ENCODE assay signal across 9 cellular contexts in the genomic region with DNA sequence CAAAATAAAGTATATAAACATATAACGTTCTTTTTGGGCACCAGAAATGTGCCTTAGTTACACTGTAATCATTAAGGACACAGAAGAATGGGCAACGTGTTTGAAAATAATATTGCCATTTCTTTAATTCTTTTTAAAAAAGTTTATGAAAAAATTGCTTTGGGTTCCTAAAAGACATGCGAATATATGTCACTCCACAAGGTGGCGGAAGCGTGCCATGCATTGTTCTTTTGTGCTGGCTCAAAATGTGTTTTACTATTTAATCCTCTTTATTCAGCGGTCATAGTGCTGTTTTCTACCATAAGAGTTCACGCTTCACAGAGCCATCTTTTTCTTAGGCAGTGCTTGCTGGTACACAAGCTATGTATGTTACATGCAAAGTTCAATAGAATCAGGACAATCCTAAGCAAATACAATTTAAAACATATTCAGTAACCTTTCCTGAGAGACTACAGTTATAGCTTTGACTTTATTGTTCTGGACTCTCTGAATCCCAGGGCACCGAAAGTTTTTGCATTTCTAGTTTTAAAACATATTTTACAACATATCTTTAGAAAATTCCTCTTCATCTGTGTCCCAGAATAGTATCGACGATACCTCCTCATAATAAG.
A peak's percentile ranks its signal among the peaks of the same experiment; 100 is the strongest.
DNase-seq lines count a peak whose midpoint lies in the region; ATAC-seq and TF ChIP-seq lines count a peak whose summit lies in the region.
"Had no signal": no experiment of that assay in that cellular context is flagged by ENCODE, and none has a peak within 500 bp of the region (broad histone marks: within the 10 kb centered on the region; RNA-seq: fewer than 3 reads in every experiment).

No MANE protein-coding gene starts in this region.

- H3K4me3 Mint-ChIP-seq in activated T-helper 1 cell treated with anti-CD3 and anti-CD28 coated beads, Interleukin-12 subunit alpha, Interleukin-12 subunit beta, Interleukin-2, Interleukin-4 antibody, amounts not matched to agents 30 ng/mL and 10 ng/mL and 1 ng/mL, durations not matched to agents 14 hours and 24 hours and 36 hours = no peak overlapping the region
- H3K4me3 Mint-ChIP-seq: activated naive CD4-positive, alpha-beta T cell treated with anti-CD3 and anti-CD28 coated beads, Interleukin-2, amount 50 U/mL, for 24 hours had no signal

- no peak overlapping the region for H3K9ac ChIP-seq in parathyroid adenoma

- DNase-seq in COR-L47 (lab: John Stamatoyannopoulos, UW) (peak; percentile 45), HS-27A (ENCODE audit: low read depth) (peak; percentile 47), PC-9 (peak; percentile 35 to 41), foreskin keratinocyte (peak in 1 of 2 donors; percentile 47), upper lobe of right lung (no peak)
- peak; percentile 3 for DNase-seq in activated T-helper 1 cell treated with anti-CD3 and anti-CD28 coated beads, Interleukin-12 subunit alpha, Interleukin-12 subunit beta, Interleukin-2, Interleukin-4 antibody, amounts not matched to agents 30 ng/mL and 10 ng/mL and 1 ng/mL, durations not matched to agents 14 hours and 24 hours and 36 hours (ENCODE audit: low spot score)

- H3K27me3 ChIP-seq in PC-9 (ENCODE audit: insufficient read depth, low read depth) (no peaks in the 10 kb centered on the region), foreskin keratinocyte (no peaks in the 10 kb centered on the region), parathyroid adenoma (ENCODE audit: control insufficient read depth, insufficient read depth, low read length) (no peaks in the 10 kb centered on the region), upper lobe of right lung (no peaks in the 10 kb centered on the region)

- peaks cover under 1% of the 10 kb centered on the region for H3K27me3 Mint-ChIP-seq in activated T-helper 1 cell treated with anti-CD3 and anti-CD28 coated beads, Interleukin-12 subunit alpha, Interleukin-12 subunit beta, Interleukin-2, Interleukin-4 antibody, amounts not matched to agents 30 ng/mL and 10 ng/mL and 1 ng/mL, durations not matched to agents 14 hours and 24 hours and 36 hours (ENCODE audit: insufficient read depth)
- H3K27me3 Mint-ChIP-seq: activated naive CD4-positive, alpha-beta T cell treated with anti-CD3 and anti-CD28 coated beads, Interleukin-2, amount 50 U/mL, for 24 hours had no signal

- no peaks in the 10 kb centered on the region for H3K36me3 Mint-ChIP-seq in activated T-helper 1 cell treated with anti-CD3 and anti-CD28 coated beads, Interleukin-12 subunit alpha, Interleukin-12 subunit beta, Interleukin-2, Interleukin-4 antibody, amounts not matched to agents 30 ng/mL and 10 ng/mL and 1 ng/mL, durations not matched to agents 14 hours and 24 hours and 36 hours (ENCODE audit: low read depth)
- H3K36me3 Mint-ChIP-seq: activated naive CD4-positive, alpha-beta T cell treated with anti-CD3 and anti-CD28 coated beads, Interleukin-2, amount 50 U/mL, for 24 hours had no signal

- H3K36me3 ChIP-seq in PC-9 (ENCODE audit: low read depth) (no peaks in the 10 kb centered on the region), parathyroid adenoma (ENCODE audit: control insufficient read depth, insufficient read depth, low read length) (no peaks in the 10 kb centered on the region), upper lobe of right lung (no peaks in the 10 kb centered on the region)

- ATAC-seq in GM19467 (IDR thresholded peaks at IDR 0.05; ENCODE audit: unreplicated experiment) = peak; percentile 65
- ATAC-seq in foreskin keratinocyte = peak; percentile 51
- peak; percentile 80 for ATAC-seq in upper lobe of right lung

- H3K4me2 ChIP-seq in PC-9 (peak overlapping the region; percentile 19; the same call in 1 of the 2 replicates), parathyroid adenoma (ENCODE audit: low read length) (no peak overlapping the region)

- POLR2A ChIA-PET in PC-9 (lab: Charles Lee; ENCODE audit: unreplicated experiment) = no interaction called here

- H3K27ac Mint-ChIP-seq in activated T-helper 1 cell treated with anti-CD3 and anti-CD28 coated beads, Interleukin-12 subunit alpha, Interleukin-12 subunit beta, Interleukin-2, Interleukin-4 antibody, amounts not matched to agents 30 ng/mL and 10 ng/mL and 1 ng/mL, durations not matched to agents 14 hours and 24 hours and 36 hours = no peak overlapping the region
- H3K27ac Mint-ChIP-seq: activated naive CD4-positive, alpha-beta T cell treated with anti-CD3 and anti-CD28 coated beads, Interleukin-2, amount 50 U/mL, for 24 hours had no signal

- intact Hi-C loops in PC-9 (cut with micrococcal nuclease; ENCODE audit: unreplicated experiment) (loop anchor here (1.0 to 5.0 kb wide), 3 partner anchors 90 to 551 kb away; no protein-coding TSS in a partner anchor), upper lobe of right lung (cut with DNase I) (no loop called here)
- intact Hi-C loops in activated T-helper 1 cell treated with anti-CD3 and anti-CD28 coated beads, Interleukin-12 subunit alpha, Interleukin-12 subunit beta, Interleukin-2, Interleukin-4 antibody, amounts not matched to agents 30 ng/mL and 10 ng/mL and 1 ng/mL, durations not matched to agents 14 hours and 24 hours and 36 hours (cut with micrococcal nuclease) = loop anchor here (1.0 to 2.0 kb wide), 4 partner anchors 90 to 560 kb away; no protein-coding TSS in a partner anchor

- no peaks in the 10 kb centered on the region for H3K4me1 Mint-ChIP-seq in activated T-helper 1 cell treated with anti-CD3 and anti-CD28 coated beads, Interleukin-12 subunit alpha, Interleukin-12 subunit beta, Interleukin-2, Interleukin-4 antibody, amounts not matched to agents 30 ng/mL and 10 ng/mL and 1 ng/mL, durations not matched to agents 14 hours and 24 hours and 36 hours (ENCODE audit: low read depth)
- H3K4me1 Mint-ChIP-seq: activated naive CD4-positive, alpha-beta T cell treated with anti-CD3 and anti-CD28 coated beads, Interleukin-2, amount 50 U/mL, for 24 hours had no signal

- H3K4me3 ChIP-seq in PC-9 (no peak overlapping the region), parathyroid adenoma (ENCODE audit: low read depth, low read length) (no peak overlapping the region), upper lobe of right lung (no peak overlapping the region)

- TF ChIP-seq CTCF in PC-9 (conservative IDR thresholded peaks at IDR 0.05) = peak; percentile 85
- peak; percentile 97 for TF ChIP-seq CTCF in foreskin keratinocyte (conservative IDR thresholded peaks at IDR 0.05)
- TF ChIP-seq CTCF in parathyroid adenoma (IDR thresholded peaks at IDR 0.05) = peak; percentile 91
- peak; percentile 82 for TF ChIP-seq CTCF in upper lobe of right lung (IDR thresholded peaks at IDR 0.05)

- H3K9me3 Mint-ChIP-seq in activated T-helper 1 cell treated with anti-CD3 and anti-CD28 coated beads, Interleukin-12 subunit alpha, Interleukin-12 subunit beta, Interleukin-2, Interleukin-4 antibody, amounts not matched to agents 30 ng/mL and 10 ng/mL and 1 ng/mL, durations not matched to agents 14 hours and 24 hours and 36 hours = no peaks in the 10 kb centered on the region
- H3K9me3 Mint-ChIP-seq: activated naive CD4-positive, alpha-beta T cell treated with anti-CD3 and anti-CD28 coated beads, Interleukin-2, amount 50 U/mL, for 24 hours had no signal

- H3K9me2 ChIP-seq in PC-9 (ENCODE audit: insufficient read depth) = no peaks in the 10 kb centered on the region

- H3K27ac ChIP-seq in PC-9 (no peak overlapping the region), foreskin keratinocyte (peak overlapping the region; percentile 19), parathyroid adenoma (no peak overlapping the region), upper lobe of right lung (no peak overlapping the region)

- CTCF ChIA-PET in PC-9 (lab: Charles Lee) = no interaction called here

- H3K4me1 ChIP-seq in PC-9 (replicated peaks; ENCODE audit: insufficient read depth) (0 out of 2 replicates have a peak, but pooled peaks cover 6% of the 10 kb centered on the region), foreskin keratinocyte (peaks cover 4% of the 10 kb centered on the region), parathyroid adenoma (no peaks in the 10 kb centered on the region), upper lobe of right lung (no peaks in the 10 kb centered on the region)

- no TSS peak for BruUV-seq in PC-9 (replicated peaks; lab: Mats Ljungman, UMichigan)

- H3F3A ChIP-seq in PC-9 (ENCODE audit: insufficient read depth, low read depth) = no peaks in the 10 kb centered on the region

- H3K79me2 ChIP-seq in PC-9 (ENCODE audit: low read depth) = no peaks in the 10 kb centered on the region
- H3K79me2 ChIP-seq in parathyroid adenoma = no peaks in the 10 kb centered on the region

- H4K20me1 ChIP-seq in PC-9 (ENCODE audit: insufficient read depth) = no peaks in the 10 kb centered on the region

- 0 out of 2 replicates have a peak overlapping the region, but pooled peaks have one; percentile 22 for H2AFZ ChIP-seq in PC-9
- H2AFZ ChIP-seq in parathyroid adenoma = no peak overlapping the region

- H3K9me3 ChIP-seq in PC-9 (ENCODE audit: insufficient read depth, low read depth) = no peaks in the 10 kb centered on the region
- no peaks in the 10 kb centered on the region for H3K9me3 ChIP-seq in parathyroid adenoma (ENCODE audit: control insufficient read depth, low read length)
- no peaks in the 10 kb centered on the region for H3K9me3 ChIP-seq in upper lobe of right lung
